ENCODE assay signal across 27 cellular contexts in the genomic region with DNA sequence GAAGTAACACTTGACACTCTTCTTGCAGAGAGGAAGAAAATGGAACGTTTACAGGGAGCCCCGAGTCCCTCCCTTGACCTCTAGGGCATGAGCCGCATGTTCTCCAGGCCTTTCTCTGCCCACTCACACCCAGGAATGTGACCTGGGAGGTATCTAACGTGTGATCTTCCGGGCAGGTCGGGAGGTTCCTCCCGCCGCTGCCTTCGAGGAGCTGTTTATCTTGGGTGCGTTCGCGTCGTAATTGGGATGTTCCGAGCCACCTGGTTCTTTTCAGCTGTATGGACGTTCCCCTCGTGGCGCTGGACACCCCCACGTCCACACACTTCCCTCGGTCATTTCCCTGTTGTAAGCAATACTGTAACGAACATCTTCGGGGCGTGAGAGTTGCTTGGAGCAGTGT. TPM values are rescaled to one million over a fixed set of nuclear protein-coding genes. Genes with fewer than 3 reads are reported as not detected.
DNase-seq lines count a peak whose midpoint lies in the region; ATAC-seq lines count a peak whose summit lies in the region.
"Had no signal": no experiment of that assay in that cellular context is flagged by ENCODE, and none has a peak within 500 bp of the region (broad histone marks: within the 10 kb centered on the region; RNA-seq: fewer than 3 reads in every experiment).

No MANE protein-coding gene starts in this region.

- ATAC-seq in T-cell (replicated peaks in 1 of 4) (no peak), HG02571 (IDR thresholded peaks at IDR 0.05; ENCODE audit: unreplicated experiment) (no peak)
- ATAC-seq: heart left ventricle had no signal

- H3K23ac ChIP-seq in neuronal stem cell (ENCODE audit: low read depth, low read length, poor library complexity) = no peak overlapping the region

- H2BK15ac ChIP-seq in neuronal stem cell (ENCODE audit: low read length) = no peak overlapping the region

- H3K79me1 ChIP-seq in neuronal stem cell (ENCODE audit: low read depth, low read length) = peaks cover 49% of the 10 kb centered on the region

- H2BK120ac ChIP-seq in neuronal stem cell (ENCODE audit: low read depth, low read length) = no peak overlapping the region

- no peaks in the 10 kb centered on the region for H3K27me3 ChIP-seq in CD4-positive, alpha-beta memory T cell (ENCODE audit: insufficient read depth, low read length)
- H3K27me3 ChIP-seq in endocrine pancreas (ENCODE audit: control insufficient read depth, insufficient read depth, low read length) (no peaks in the 10 kb centered on the region), neuronal stem cell (ENCODE audit: control insufficient read depth in 3 of 3, insufficient read depth in 3 of 3, low read depth in 1 of 3, low read length in 3 of 3) (no peaks in the 10 kb centered on the region)
- H3K27me3 ChIP-seq: dorsolateral prefrontal cortex, heart left ventricle had no signal

- H3K9ac ChIP-seq in endocrine pancreas (ENCODE audit: control insufficient read depth, insufficient read depth, low read length) (peak overlapping the region; percentile 30), neuronal stem cell (ENCODE audit: low read depth, low read length, poor library complexity) (no peak overlapping the region)
- H3K9ac ChIP-seq: GM23248 had no signal

- H3K9me3 ChIP-seq in CD4-positive, alpha-beta memory T cell (ENCODE audit: control insufficient read depth in 1 of 2, low read length in 2 of 2) = no peaks in the 10 kb centered on the region
- H3K9me3 ChIP-seq in endocrine pancreas (ENCODE audit: control insufficient read depth, low read length) (no peaks in the 10 kb centered on the region), neuronal stem cell (replicated peaks in 1 of 2; ENCODE audit: control insufficient read depth in 2 of 2, insufficient read depth in 1 of 2, low read depth in 1 of 2, low read length in 2 of 2) (peaks cover 0 to 8% of the 10 kb centered on the region in 2 donors)

- no peak overlapping the region for H3K4ac ChIP-seq in neuronal stem cell (ENCODE audit: low read length)

- no peak overlapping the region for H2BK12ac ChIP-seq in neuronal stem cell (ENCODE audit: low read length)

- H3K14ac ChIP-seq in neuronal stem cell (ENCODE audit: low read length) = no peak overlapping the region

- no peak overlapping the region for H3K27ac ChIP-seq in CD4-positive, alpha-beta memory T cell (ENCODE audit: low read depth, low read length)
- H3K27ac ChIP-seq in neuronal stem cell (replicated peaks; ENCODE audit: low read length) = no peak overlapping the region
- H3K27ac ChIP-seq: GM23248 had no signal

- H3K4me3 ChIP-seq in CD4-positive, alpha-beta memory T cell (ENCODE audit: low read length in 2 of 2) = no peak overlapping the region
- H3K4me3 ChIP-seq in endocrine pancreas (ENCODE audit: control insufficient read depth, insufficient read depth, low read length) (no peak overlapping the region), neuronal stem cell (ENCODE audit: low read length in 2 of 2) (no peak overlapping the region)
- H3K4me3 ChIP-seq: GM23248, heart left ventricle had no signal

- no peaks in the 10 kb centered on the region for H3K36me3 Mint-ChIP-seq in CD4-positive, alpha-beta memory T cell
- H3K36me3 Mint-ChIP-seq in T-cell = peaks cover 5% of the 10 kb centered on the region

- peak overlapping the region; percentile 23 for H3K4me2 ChIP-seq in neuronal stem cell (ENCODE audit: insufficient read depth, low read length, poor library complexity, severe bottlenecking)

- CTCF ChIA-PET in CD4-positive, alpha-beta memory T cell (lab: Charles Lee; ENCODE audit: partially characterized antibody) = interaction anchor here (1.0 kb wide), 1 partner anchor 31 kb away, joined by 4 read pairs; no protein-coding TSS in a partner anchor
- CTCF ChIA-PET in T-cell (lab: Charles Lee) = interaction anchor here in 1 of 2 donors (1.1 kb wide), 1 partner anchor 57 kb away, joined by 3 read pairs; no protein-coding TSS in a partner anchor

- H3K4me1 ChIP-seq in CD4-positive, alpha-beta memory T cell (ENCODE audit: insufficient read depth, low read length) = peaks cover 21% of the 10 kb centered on the region
- no peaks in the 10 kb centered on the region for H3K4me1 ChIP-seq in endocrine pancreas (ENCODE audit: control insufficient read depth, insufficient read depth, low read length)
- peaks cover 0 to 9% of the 10 kb centered on the region in 2 donors for H3K4me1 ChIP-seq in neuronal stem cell (ENCODE audit: control insufficient read depth in 2 of 2, insufficient read depth in 1 of 2, low read depth in 1 of 2, low read length in 2 of 2)

- no peak overlapping the region for H2BK5ac ChIP-seq in neuronal stem cell (ENCODE audit: low read length)

- H2AK5ac ChIP-seq in neuronal stem cell (ENCODE audit: low read depth, low read length) = peak overlapping the region; percentile 1

- H3K27ac Mint-ChIP-seq in CD4-positive, alpha-beta memory T cell = peak overlapping the region in 4 of 7 donors; percentile 47 to 78 (median 69)
- no peak overlapping the region for H3K27ac Mint-ChIP-seq in T-cell

- no peak for DNase-seq in CD4-positive, alpha-beta memory T cell
- no peak for DNase-seq in T-cell
- DNase-seq in neuronal stem cell (ENCODE audit: low spot score) = no peak
- DNase-seq in NCI-H128 (lab: John Stamatoyannopoulos, UW; ENCODE audit: unreplicated experiment) = no peak
- DNase-seq in SIG-M5 (lab: John Stamatoyannopoulos, UW) = no peak
- no peak for DNase-seq in nucleus accumbens (lab: John Stamatoyannopoulos, UW)
- DNase-seq: activated CD4-positive, alpha-beta memory T cell treated with anti-CD3 and anti-CD28 coated beads, Interleukin-2, amount 10 ng/mL, durations not matched to agents 7 days and 5 days; activated naive CD4-positive, alpha-beta T cell; Calu3; central memory CD4-positive, alpha-beta T cell; dorsolateral prefrontal cortex; EL; GM23248; NCI-H1436; NCI-H524; small intestine; stimulated activated naive CD4-positive, alpha-beta T cell treated with Interleukin-2 at 50 U/mL for 16 hours had no signal

- POLR2A ChIA-PET in CD4-positive, alpha-beta memory T cell (lab: Charles Lee; ENCODE audit: partially characterized antibody) = interaction anchor here (1.1 kb wide), 1 partner anchor 253 kb away, joined by 3 read pairs; no protein-coding TSS in a partner anchor
- POLR2A ChIA-PET in T-cell (lab: Charles Lee) = no interaction called here

- peak overlapping the region; percentile 13 for H3K18ac ChIP-seq in neuronal stem cell (ENCODE audit: low read length)

- no peaks in the 10 kb centered on the region for H3K27me3 Mint-ChIP-seq in CD4-positive, alpha-beta memory T cell
- H3K27me3 Mint-ChIP-seq in T-cell = no peaks in the 10 kb centered on the region
- H3K27me3 Mint-ChIP-seq: activated CD4-positive, alpha-beta memory T cell treated with anti-CD3 and anti-CD28 coated beads, Interleukin-2, amount 10 ng/mL, durations not matched to agents 7 days and 5 days had no signal

- intact Hi-C loops in CD4-positive, alpha-beta memory T cell (cut with micrococcal nuclease) = no loop called here

- peaks cover 0 to 2% (median 0%) of the 10 kb centered on the region in 8 donors for H3K9me3 Mint-ChIP-seq in CD4-positive, alpha-beta memory T cell
- peaks cover 0 to 3% (median 0%) of the 10 kb centered on the region in 3 donors for H3K9me3 Mint-ChIP-seq in T-cell
- H3K9me3 Mint-ChIP-seq: T-helper 2 cell treated with Interferon-gamma antibody and Interleukin-4, amounts not matched to agents 5 μg/mL and 100 μg/mL, for 36 hours had no signal

- peak overlapping the region; percentile 23 for H4K8ac ChIP-seq in neuronal stem cell (ENCODE audit: low read depth, low read length)

- H4K91ac ChIP-seq in neuronal stem cell (ENCODE audit: low read depth, low read length, poor library complexity) = no peak overlapping the region

- peak overlapping the region in 3 of 8 donors; percentile 38 to 80 (median 74) for H3K4me3 Mint-ChIP-seq in CD4-positive, alpha-beta memory T cell
- peak overlapping the region in 2 of 3 donors; percentile 28 to 76 for H3K4me3 Mint-ChIP-seq in T-cell

- no CpG with 5 or more reads among the region's 22 CpGs for WGBS in neuronal stem cell (ENCODE audit: extremely low coverage in 2 of 2, insufficient read length in 2 of 2, insufficient replicate concordance in 1 of 2), 2 donors

- H2AFZ ChIP-seq in neuronal stem cell (ENCODE audit: low read length) = no peak overlapping the region
- H2AFZ ChIP-seq: GM23248 had no signal

- no peaks in the 10 kb centered on the region for H3K36me3 ChIP-seq in CD4-positive, alpha-beta memory T cell (ENCODE audit: insufficient read depth, low read length)
- H3K36me3 ChIP-seq in endocrine pancreas (ENCODE audit: control insufficient read depth, insufficient read depth, low read length) (no peaks in the 10 kb centered on the region), neuronal stem cell (replicated peaks in 1 of 2; ENCODE audit: control insufficient read depth in 2 of 2, insufficient read depth in 2 of 2, low read length in 2 of 2) (peaks cover 35 to 81% of the 10 kb centered on the region in 2 donors)

- peaks cover 14 to 32% (median 25%) of the 10 kb centered on the region in 4 donors for H3K4me1 Mint-ChIP-seq in CD4-positive, alpha-beta memory T cell
- peaks cover 28 to 37% (median 36%) of the 10 kb centered on the region in 3 donors for H3K4me1 Mint-ChIP-seq in T-cell

RNA-seq across cellular contexts. Expression of a gene that starts 13.6 kb away (rescaled TPM):
- 1 to 10 TPM; 9.2 to 9.6 TPM for total RNA-seq in CD4-positive, alpha-beta memory T cell
- polyA plus RNA-seq in CD4-positive, alpha-beta memory T cell = 1 to 10 TPM in 1 of 2 donors, under 1 TPM in 1; 0.27 to 1.1 TPM
- 10 to 100 TPM in 4 of 5 donors, 1 to 10 TPM in 1; 9.8 to 13.2 (median 12.0) TPM for total RNA-seq in T-cell
- 61.6 TPM for polyA plus RNA-seq in neuronal stem cell (2013, experiment 1 of 2)
- polyA plus RNA-seq in neuronal stem cell (2013, experiment 2 of 2) = 65.4 TPM

RNA-seq across cellular contexts. Expression of a gene that starts 22.3 kb away (rescaled TPM):
- 1 to 10 TPM in 1 of 2 experiments, under 1 TPM in 1; 0.79 to 1.2 TPM for total RNA-seq in CD4-positive, alpha-beta memory T cell
- polyA plus RNA-seq in CD4-positive, alpha-beta memory T cell = under 1 TPM; 0.59 TPM
- total RNA-seq in T-cell = 1 to 10 TPM; 1.5 to 4.9 (median 2.8) TPM
- polyA plus RNA-seq in neuronal stem cell (2013, experiment 1 of 2) = 0.29 TPM
- 0.39 TPM for polyA plus RNA-seq in neuronal stem cell (2013, experiment 2 of 2)
- total RNA-seq: Calu3, GM23248, heart left ventricle, left lobe of liver, mesenteric fat pad, pulmonary artery endothelial cell, RPMI7951 had no signal
- polyA plus RNA-seq: GM23248, heart left ventricle had no signal

RNA-seq across cellular contexts. Expression of a gene that starts 26.4 kb away (rescaled TPM):
- 100 to 1,000 TPM; 153 to 160 TPM for total RNA-seq in CD4-positive, alpha-beta memory T cell
- polyA plus RNA-seq in CD4-positive, alpha-beta memory T cell = 100 to 1,000 TPM; 203 to 230 TPM
- 100 to 1,000 TPM; 190 to 252 (median 220) TPM for total RNA-seq in T-cell
- polyA plus RNA-seq in neuronal stem cell (2013, experiment 1 of 2) = 52.8 TPM
- 52.4 TPM for polyA plus RNA-seq in neuronal stem cell (2013, experiment 2 of 2)

RNA-seq across cellular contexts. Expression of a gene that starts 44.7 kb away (rescaled TPM):
- 10 to 100 TPM; 53.9 to 60.3 TPM for total RNA-seq in CD4-positive, alpha-beta memory T cell
- 10 to 100 TPM; 44.3 to 79.7 TPM for polyA plus RNA-seq in CD4-positive, alpha-beta memory T cell
- 10 to 100 TPM; 24.6 to 65.9 (median 53.5) TPM for total RNA-seq in T-cell
- polyA plus RNA-seq in neuronal stem cell (2013, experiment 1 of 2) = 42.0 TPM
- 41.4 TPM for polyA plus RNA-seq in neuronal stem cell (2013, experiment 2 of 2)

RNA-seq across cellular contexts. Expression of a gene that starts 46.2 kb away (rescaled TPM):
- total RNA-seq in CD4-positive, alpha-beta memory T cell = not detected
- not detected for polyA plus RNA-seq in CD4-positive, alpha-beta memory T cell
- not detected for total RNA-seq in T-cell
- not detected for polyA plus RNA-seq in neuronal stem cell (2013, experiment 1 of 2)
- not detected for polyA plus RNA-seq in neuronal stem cell (2013, experiment 2 of 2)
- total RNA-seq: activated CD4-positive, alpha-beta memory T cell treated with anti-CD3 and anti-CD28 coated beads, Interleukin-2, amount 10 ng/mL, durations not matched to agents 7 days and 5 days; Calu3; dorsolateral prefrontal cortex; GM23248; heart left ventricle; left lobe of liver; mesenteric fat pad; pulmonary artery endothelial cell; RPMI7951 had no signal
- polyA plus RNA-seq: GM23248, heart left ventricle, neural cell, small intestine, thymus had no signal

Comparison
In these comparisons a context has a peak if more than half of its experiments do, and no peak if none do; other contexts are left out.
1. H3K27ac Mint-ChIP-seq: peak in CD4-positive, alpha-beta memory T cell (4 of 7); none in T-cell (0 of 2).